Comparison of ENCODE assay signal across 8 cellular contexts in genomic region chr5:139844472-139845145, GRCh38. TPM values are rescaled to one million over a fixed set of nuclear protein-coding genes. Genes with fewer than 3 reads are reported as not detected.
DNase-seq lines count a peak whose midpoint lies in the region; ATAC-seq, FAIRE-seq and TF ChIP-seq lines count a peak whose summit lies in the region.
"Had no signal": no experiment of that assay in that cellular context is flagged by ENCODE, and none has a peak within 500 bp of the region (broad histone marks: within the 10 kb centered on the region; RNA-seq: fewer than 3 reads in every experiment).

No MANE protein-coding gene starts in this region.

- FAIRE-seq in GM12891 (lab: Jason Lieb, UNC) = peak; percentile 82

- no peaks in the 10 kb centered on the region for H3K9me3 ChIP-seq in upper lobe of right lung
- H3K9me3 ChIP-seq: neutrophil had no signal

- peak; percentile 66 for ATAC-seq in upper lobe of right lung

- peak; percentile 78 for TF ChIP-seq CTCF in upper lobe of right lung (IDR thresholded peaks at IDR 0.05)

- H3K27me3 ChIP-seq in upper lobe of right lung = peaks cover 9% of the 10 kb centered on the region

- H3K27ac ChIP-seq in upper lobe of right lung = no peak overlapping the region
- H3K27ac ChIP-seq: neutrophil had no signal

- DNase-seq in GM12891 (ENCODE audit: insufficient read length, low spot score) = peak; percentile 61
- DNase-seq in HuH-7.5 (ENCODE audit: low spot score) = peak; percentile 80
- peak; percentile 32 for DNase-seq in SHP77 treated with DMSO at 0.1 percent for 48 hours (lab: John Stamatoyannopoulos, UW)
- DNase-seq in activated gamma-delta T cell treated with anti-CD3 and anti-CD28 coated beads, Interleukin-2, amount 50 U/mL, for 16 hours (ENCODE audit: low read depth) = peak; percentile 60
- peak; percentile 79 for DNase-seq in germinal center (ENCODE audit: low spot score)
- peak; percentile 86 for DNase-seq in pons (ENCODE audit: low spot score)
- peak; percentile 86 for DNase-seq in upper lobe of right lung

- intact Hi-C loops in upper lobe of right lung (cut with DNase I) = no loop called here

- H3K36me3 ChIP-seq in upper lobe of right lung = no peaks in the 10 kb centered on the region
- H3K36me3 ChIP-seq: neutrophil had no signal

- no peak for TF ChIP-seq POLR2A in GM12891 (IDR thresholded peaks at IDR 0.05; ENCODE audit: low read depth, low read length)

- H3K4me1 ChIP-seq in upper lobe of right lung = peaks cover 13% of the 10 kb centered on the region

- H3K4me3 ChIP-seq in upper lobe of right lung = no peak overlapping the region

TF ChIP-seq in GM12891, 5 proteins besides CTCF, POLR2A, EP300 and RAD21:
- TF ChIP-seq PAX5 (IDR thresholded peaks at IDR 0.05; ENCODE audit: insufficient read depth, low read length, severe bottlenecking) = no peak
- TF ChIP-seq POU2F2 (IDR thresholded peaks at IDR 0.05; ENCODE audit: low read depth, low read length) = no peak; the same call in 1 of the 2 replicates
- no peak for TF ChIP-seq TAF1 (IDR thresholded peaks at IDR 0.05; ENCODE audit: low read depth, low read length)
- TF ChIP-seq SPI1 (IDR thresholded peaks at IDR 0.05; ENCODE audit: low read depth, low read length) = no peak
- no peak for TF ChIP-seq POLR2AphosphoS5 (IDR thresholded peaks at IDR 0.05; ENCODE audit: low read depth, low read length)

RNA-seq across cellular contexts. Expression of gene PSD2, which starts 49.0 kb away (rescaled TPM):
- polyA plus RNA-seq in GM12891 (2012; ENCODE audit: low read depth, missing spikeins) = 0.08 TPM
- not detected for total RNA-seq in upper lobe of right lung

Comparison
In these comparisons a context has a peak if more than half of its experiments do, and no peak if none do; other contexts are left out.
1. DNase-seq: peak in every context shown above with its lines; median percentile 86 in pons; 86 in upper lobe of right lung; 80 in HuH-7.5; 79 in germinal center; 61 in GM12891; 60 in activated gamma-delta T cell treated with anti-CD3 and anti-CD28 coated beads, Interleukin-2, amount 50 U/mL, for 16 hours; 32 in SHP77 treated with DMSO at 0.1 percent for 48 hours.